ENCODE assay signal across 16 cellular contexts in genomic region chr15:84649706-84650105, GRCh38.
"Had no signal": no experiment of that assay in that cellular context is flagged by ENCODE, and none has a peak within 500 bp of the region (broad histone marks: within the 10 kb centered on the region; RNA-seq: fewer than 3 reads in every experiment).

No MANE protein-coding gene starts in this region.

- ATAC-seq: activated T-cell treated with anti-CD3 and anti-CD28 coated beads, Interleukin-2, amount 50 U/mL, for 72 hours; esophagus mucosa; heart right ventricle; left lung had no signal

- DNase-seq: activated CD4-positive, alpha-beta T cell treated with anti-CD3 and anti-CD28 coated beads, Interleukin-2, amount 50 U/mL, for 4 hours; activated naive CD4-positive, alpha-beta T cell; activated T-cell treated with anti-CD3 and anti-CD28 coated beads, Interleukin-2, amount 50 U/mL, for 72 hours; cerebellar nuclear complex; dermis blood vessel endothelial cell; heart right ventricle; left lung; mesendoderm; retina; T-helper 2 cell had no signal

- H3K9me3 ChIP-seq: adrenal gland, heart right ventricle, left lung, tibial nerve had no signal

- H3K36me3 ChIP-seq: neural progenitor cell had no signal

- H3K4me3 Mint-ChIP-seq: activated T-cell treated with anti-CD3 and anti-CD28 coated beads, Interleukin-2, amount 50 U/mL, for 72 hours; neural progenitor cell had no signal

- H3K27ac Mint-ChIP-seq: neural progenitor cell had no signal

- H3K27ac ChIP-seq: left lung, neural progenitor cell had no signal

- H3K9me3 Mint-ChIP-seq: activated T-cell treated with anti-CD3 and anti-CD28 coated beads, Interleukin-2, amount 50 U/mL, for 72 hours; brain; neural progenitor cell had no signal

- H3K27me3 ChIP-seq: adrenal gland, heart right ventricle, left lung, neural progenitor cell, tibial nerve had no signal

- H3K4me3 ChIP-seq: adrenal gland, heart right ventricle, left lung, neural progenitor cell, skin epidermis, tibial nerve had no signal

- H3K4me1 ChIP-seq: neural progenitor cell had no signal
